ENCODE assay signal across 7 cellular contexts in the genomic region with DNA sequence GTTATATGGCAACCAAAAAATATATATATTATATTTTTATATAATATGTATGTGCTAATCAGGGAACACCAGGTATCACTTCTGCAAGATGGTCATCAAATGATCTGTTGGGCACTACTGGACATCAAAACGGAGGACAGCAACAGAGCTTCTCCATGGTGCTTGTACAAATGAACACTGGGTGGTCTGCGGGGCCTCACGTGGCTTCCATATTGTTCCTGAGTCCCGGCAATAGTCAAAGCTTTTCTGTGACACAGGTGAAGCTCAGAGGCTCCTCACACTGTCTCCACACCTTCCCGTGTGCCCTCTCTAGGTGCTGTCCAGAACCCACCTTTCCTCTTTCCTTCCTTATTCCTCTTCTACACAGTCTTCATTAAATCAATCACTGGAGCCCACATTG.
"Had no signal": no experiment of that assay in that cellular context is flagged by ENCODE, and none has a peak within 500 bp of the region (broad histone marks: within the 10 kb centered on the region; RNA-seq: fewer than 3 reads in every experiment).

No MANE protein-coding gene starts in this region.

- H3K27ac ChIP-seq: GM23248 had no signal

- H3K4me3 ChIP-seq: GM23248, K562 had no signal

- H3K9ac ChIP-seq: GM23248 had no signal

- DNase-seq: GM23248, GOT3, H7, HCEC 1CT, IMR-90, KG1 had no signal

- ATAC-seq: K562 had no signal

- H2AFZ ChIP-seq: GM23248 had no signal
